Comparison of ENCODE assay signal across 13 cellular contexts in the genomic region with DNA sequence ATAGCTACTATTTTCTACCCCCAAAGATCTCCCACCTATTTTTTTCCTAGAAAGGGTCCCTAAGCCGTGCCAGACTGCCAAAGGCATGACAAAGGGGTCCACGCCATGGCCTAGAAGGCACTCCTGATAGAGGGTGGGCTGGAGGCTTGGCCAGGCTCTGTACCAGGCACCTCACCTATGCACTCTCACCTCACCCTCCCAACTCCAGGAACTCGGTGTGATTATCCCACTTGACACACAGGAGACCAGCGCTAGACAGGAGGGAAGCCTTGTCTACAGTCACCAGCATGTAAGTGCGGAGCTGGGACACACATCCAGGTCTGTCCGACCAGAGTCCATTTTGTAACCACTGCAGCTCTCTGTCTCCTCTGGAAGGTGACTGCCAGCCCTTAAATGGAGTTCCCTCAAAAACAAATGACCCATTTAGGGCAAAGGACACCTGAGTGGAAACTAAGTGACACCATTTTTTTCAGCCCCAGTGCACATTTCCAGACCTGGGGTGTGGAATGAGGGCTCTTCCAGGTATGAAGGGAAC.
"Had no signal": no experiment of that assay in that cellular context is flagged by ENCODE, and none has a peak within 500 bp of the region (broad histone marks: within the 10 kb centered on the region; RNA-seq: fewer than 3 reads in every experiment).

No MANE protein-coding gene starts in this region.

- H3K9me3 Mint-ChIP-seq: central memory CD8-positive, alpha-beta T cell; dendritic cell treated with granulocyte-macrophage colony-stimulating factor and Interleukin-4, amounts not matched to agents 40 ng/mL and 50 ng/mL, for 4 days; naive thymus-derived CD8-positive, alpha-beta T cell had no signal

- H3K27me3 ChIP-seq: neutrophil, upper lobe of right lung had no signal

- H3K36me3 Mint-ChIP-seq: naive thymus-derived CD8-positive, alpha-beta T cell had no signal

- H3K36me3 ChIP-seq: heart left ventricle, neutrophil, upper lobe of right lung had no signal

- H3K4me1 ChIP-seq: upper lobe of right lung had no signal

- H3K4me3 Mint-ChIP-seq: central memory CD8-positive, alpha-beta T cell; dendritic cell treated with granulocyte-macrophage colony-stimulating factor and Interleukin-4, amounts not matched to agents 40 ng/mL and 50 ng/mL, for 4 days; naive thymus-derived CD8-positive, alpha-beta T cell had no signal

- H3K27ac Mint-ChIP-seq: dendritic cell treated with granulocyte-macrophage colony-stimulating factor and Interleukin-4, amounts not matched to agents 40 ng/mL and 50 ng/mL, for 4 days; naive thymus-derived CD8-positive, alpha-beta T cell had no signal

- H3K27ac ChIP-seq: heart left ventricle, neutrophil, upper lobe of right lung had no signal

- H3K27me3 Mint-ChIP-seq: central memory CD8-positive, alpha-beta T cell had no signal

- H3K9me3 ChIP-seq: heart left ventricle, neutrophil, upper lobe of right lung had no signal

- DNase-seq: heart left ventricle; hippocampal formation; kidney glomerular epithelial cell; mesendoderm; naive thymus-derived CD8-positive, alpha-beta T cell; posterior cingulate gyrus; small intestine; stimulated activated CD4-positive, alpha-beta T cell treated with anti-CD3 and anti-CD28 coated beads, Interleukin-12 subunit alpha, Interleukin-12 subunit beta, amount 100 ng/mL, for 4 hours; stimulated activated naive CD4-positive, alpha-beta T cell treated with Interleukin-2 at 50 U/mL for 16 hours; upper lobe of right lung had no signal

- H3K4me3 ChIP-seq: heart left ventricle, upper lobe of right lung had no signal

- ATAC-seq: heart left ventricle; naive thymus-derived CD8-positive, alpha-beta T cell; upper lobe of right lung had no signal
